15 cellular contexts compared by ENCODE assay signal in the genomic region with DNA sequence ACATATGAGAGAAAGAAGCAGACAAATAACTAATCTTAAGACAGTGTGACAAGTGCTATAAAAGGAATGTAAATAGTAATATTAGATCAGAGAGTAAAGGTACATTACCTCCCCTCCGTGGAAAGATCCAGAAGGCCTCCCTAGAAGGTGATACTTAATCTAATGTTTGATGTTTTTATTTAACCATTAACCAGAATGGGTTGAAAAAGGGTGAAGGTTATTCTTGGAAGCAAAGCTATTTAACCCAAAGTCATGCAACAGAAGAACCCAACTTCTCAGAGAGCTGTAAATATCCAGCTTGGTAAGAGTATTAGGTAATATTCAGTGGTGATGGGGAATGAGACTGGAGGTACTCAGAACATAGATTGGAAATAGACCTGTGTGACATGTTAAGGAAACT.
DNase-seq lines count a peak whose midpoint lies in the region; ATAC-seq, FAIRE-seq and TF ChIP-seq lines count a peak whose summit lies in the region.
"Had no signal": no experiment of that assay in that cellular context is flagged by ENCODE, and none has a peak within 500 bp of the region (broad histone marks: within the 10 kb centered on the region; RNA-seq: fewer than 3 reads in every experiment).

No MANE protein-coding gene starts in this region.

- H3K4me3 ChIP-seq in A549 (no peak overlapping the region), pancreas (no peak overlapping the region), MM.1S (ENCODE audit: low read length) (no peak overlapping the region)
- H3K4me3 ChIP-seq: BLaER1, HAP-1 had no signal

- no peak for FAIRE-seq in A549 (lab: Jason Lieb, UNC)
- FAIRE-seq in pancreas (lab: Jason Lieb, UNC), result no peak
- FAIRE-seq: HTR-8/SVneo had no signal

- TF ChIP-seq POLR2A in A549 (IDR thresholded peaks at IDR 0.05; ENCODE audit: low read length), result no peak

- DNase-seq in A549 (ENCODE audit: low read depth in 1 of 2, low spot score in 1 of 2) (no peak), dedifferentiated amniotic fluid mesenchymal stem cell (ENCODE audit: extremely low spot score) (peak; percentile 13), left lobe of liver (ENCODE audit: low spot score) (no peak), pancreas (peak in 1 of 6 donors; percentile 52), MM.1S (no peak), HuH-7.5 (ENCODE audit: low spot score) (no peak)
- DNase-seq: CD4-positive, alpha-beta memory T cell; DMS79 treated with DMSO at 0.1 percent for 48 hours; GF-D8 had no signal

- no peak overlapping the region for H2AFZ ChIP-seq in MM.1S (ENCODE audit: low read length)

- ATAC-seq in A549 (no peak), left lobe of liver (peak; percentile 77), pancreas (peak; percentile 36 to 83 (median 76)), HG03442 (IDR thresholded peaks at IDR 0.05; ENCODE audit: unreplicated experiment) (no peak), GM19328 (IDR thresholded peaks at IDR 0.05; ENCODE audit: unreplicated experiment) (no peak)

- CTCF ChIA-PET in A549 (lab: Yijun Ruan, JAX), result interaction anchor here (1.6 kb wide), 1 partner anchor 16 kb away, joined by 3 read pairs; no protein-coding TSS in a partner anchor

- H3K27me3 ChIP-seq in pancreas (no peaks in the 10 kb centered on the region), MM.1S (replicated peaks; ENCODE audit: insufficient read depth, low read length) (no peaks in the 10 kb centered on the region)
- H3K27me3 ChIP-seq: BLaER1 had no signal

- intact Hi-C loops in pancreas (cut with DNase I), result no loop called here

- TF ChIP-seq EP300 in A549 (IDR thresholded peaks at IDR 0.05), result no peak

- H3K9ac ChIP-seq in MM.1S (ENCODE audit: low read length), result no peak overlapping the region
- H3K9ac ChIP-seq: BLaER1 had no signal

- peak overlapping the region; percentile 43 for H3K4me2 ChIP-seq in A549
- no peak overlapping the region for H3K4me2 ChIP-seq in MM.1S (ENCODE audit: low read depth, low read length)
- H3K4me2 ChIP-seq: BLaER1 had no signal

- H3K27ac ChIP-seq in A549 (no peak overlapping the region), pancreas (no peak overlapping the region), MM.1S (ENCODE audit: low read length) (no peak overlapping the region)
- H3K27ac ChIP-seq: 22Rv1, BLaER1 had no signal

- TF ChIP-seq CTCF in A549 (IDR thresholded peaks at IDR 0.05) (no peak), pancreas (IDR thresholded peaks at IDR 0.05) (no peak), MM.1S (IDR thresholded peaks at IDR 0.05; ENCODE audit: low read length) (no peak)

- POLR2A ChIA-PET in A549 (lab: Yijun Ruan, JAX), result no interaction called here

- no peaks in the 10 kb centered on the region for H3K9me3 ChIP-seq in A549
- H3K9me3 ChIP-seq in pancreas, result no peaks in the 10 kb centered on the region
- no peaks in the 10 kb centered on the region for H3K9me3 ChIP-seq in MM.1S (replicated peaks; ENCODE audit: insufficient read depth, low read length)
- H3K9me3 ChIP-seq: BLaER1 had no signal

- no peak for TF ChIP-seq RAD21 in A549 (conservative IDR thresholded peaks at IDR 0.05 in 1 of 2, IDR thresholded peaks at IDR 0.05 in 1 of 2)

- H4K20me1 ChIP-seq in MM.1S (ENCODE audit: insufficient read depth, low read length), result no peaks in the 10 kb centered on the region
- H4K20me1 ChIP-seq: BLaER1 had no signal

- no peaks in the 10 kb centered on the region for H3K9me2 ChIP-seq in MM.1S (replicated peaks; ENCODE audit: insufficient read depth, low read length)

- 8% methylated on average over 1 of the region's 1 CpG for WGBS in A549 (ENCODE audit: missing lambda C conversion rate)
- 7 to 17% methylated on average over 1 of the region's 1 CpG for WGBS in pancreas, 2 donors

- H3K79me2 ChIP-seq in MM.1S (ENCODE audit: low read length), result no peaks in the 10 kb centered on the region

- no peaks in the 10 kb centered on the region for H3K36me3 ChIP-seq in pancreas
- H3K36me3 ChIP-seq in MM.1S (replicated peaks; ENCODE audit: insufficient read depth, low read length), result no peaks in the 10 kb centered on the region
- H3K36me3 ChIP-seq: BLaER1, HAP-1 had no signal

- no peaks in the 10 kb centered on the region for H3F3A ChIP-seq in MM.1S (ENCODE audit: insufficient read depth, low read length)

- H3K4me1 ChIP-seq in A549, result 0 out of 3 replicates have a peak, but pooled peaks cover 7% of the 10 kb centered on the region
- peaks cover 5 to 14% (median 11%) of the 10 kb centered on the region in 3 donors for H3K4me1 ChIP-seq in pancreas
- H3K4me1 ChIP-seq in MM.1S (ENCODE audit: low read length), result no peaks in the 10 kb centered on the region
- H3K4me1 ChIP-seq: HAP-1 had no signal

TF ChIP-seq in A549, 52 proteins besides CTCF, POLR2A, EP300 and RAD21:
- TF ChIP-seq HES2 (IDR thresholded peaks at IDR 0.05) (no peak), ZNF302 (CRISPR knock-in tag; IDR thresholded peaks at IDR 0.05) (no peak)

Comparison
In these comparisons a context has a peak if more than half of its experiments do, and no peak if none do; other contexts are left out.
1. ATAC-seq: peak in left lobe of liver (single experiment) and pancreas (4 of 4); none in A549 (0 of 2), HG03442 (single experiment) and GM19328 (single experiment).